In genomic region chr6:51029576-51029975, GRCh38 we compare ENCODE assay signal across 24 cellular contexts.
"Had no signal": no experiment of that assay in that cellular context is flagged by ENCODE, and none has a peak within 500 bp of the region (broad histone marks: within the 10 kb centered on the region; RNA-seq: fewer than 3 reads in every experiment).

No MANE protein-coding gene starts in this region.

- ATAC-seq: effector memory CD8-positive, alpha-beta T cell; foreskin keratinocyte; left cardiac atrium; psoas muscle; right lobe of liver; stimulated activated naive B cell treated with anti-CD40 and anti-IgM and Interleukin-4, amounts not matched to agents 10 μg/mL and 1 μg/mL and 100 μg/mL, for 72 hours; stimulated activated naive CD8-positive, alpha-beta T cell treated with anti-CD3 and anti-CD28 coated beads, Interleukin-15, amount 100 ng/mL, for 72 hours; upper lobe of right lung had no signal

- H3K27me3 ChIP-seq: esophagus muscularis mucosa, foreskin keratinocyte, right lobe of liver, spleen, testis, tibial nerve, upper lobe of right lung, vagina had no signal

- H3K4me3 Mint-ChIP-seq: effector memory CD8-positive, alpha-beta T cell; immature natural killer cell; nephron; stimulated activated naive B cell treated with anti-CD40 and anti-IgM and Interleukin-4, amounts not matched to agents 10 μg/mL and 1 μg/mL and 100 μg/mL, for 72 hours; stimulated activated naive CD8-positive, alpha-beta T cell treated with anti-CD3 and anti-CD28 coated beads, Interleukin-15, amount 100 ng/mL, for 72 hours had no signal

- DNase-seq: effector memory CD8-positive, alpha-beta T cell; foreskin keratinocyte; immature natural killer cell; kidney; left cardiac atrium; left ventricle myocardium inferior; mesenchymal stem cell; midbrain; psoas muscle; retina; right lobe of liver; spleen; stimulated activated CD4-positive, alpha-beta T cell treated with anti-CD3 and anti-CD28 coated beads, Interleukin-2, amount 100 ng/mL, for 24 hours; stimulated activated CD4-positive, alpha-beta T cell treated with anti-CD3 and anti-CD28 coated beads, Interleukin-4, amount 100 ng/mL, for 4 hours; stimulated activated naive B cell treated with anti-CD40 and anti-IgM and Interleukin-4, amounts not matched to agents 10 μg/mL and 1 μg/mL and 100 μg/mL, for 72 hours; stimulated activated naive CD8-positive, alpha-beta T cell treated with anti-CD3 and anti-CD28 coated beads, Interleukin-15, amount 100 ng/mL, for 72 hours; testis; upper lobe of right lung had no signal

- H3K27ac Mint-ChIP-seq: effector memory CD8-positive, alpha-beta T cell; immature natural killer cell; nephron; stimulated activated naive B cell treated with anti-CD40 and anti-IgM and Interleukin-4, amounts not matched to agents 10 μg/mL and 1 μg/mL and 100 μg/mL, for 72 hours; stimulated activated naive CD8-positive, alpha-beta T cell treated with anti-CD3 and anti-CD28 coated beads, Interleukin-15, amount 100 ng/mL, for 72 hours had no signal

- H3K27me3 Mint-ChIP-seq: effector memory CD8-positive, alpha-beta T cell; stimulated activated naive B cell treated with anti-CD40 and anti-IgM and Interleukin-4, amounts not matched to agents 10 μg/mL and 1 μg/mL and 100 μg/mL, for 72 hours; stimulated activated naive CD8-positive, alpha-beta T cell treated with anti-CD3 and anti-CD28 coated beads, Interleukin-15, amount 100 ng/mL, for 72 hours had no signal

- H3K36me3 ChIP-seq: esophagus muscularis mucosa, left ventricle myocardium inferior, right lobe of liver, spleen, tibial nerve, upper lobe of right lung, vagina had no signal

- H3K4me1 Mint-ChIP-seq: immature natural killer cell; nephron; stimulated activated naive B cell treated with anti-CD40 and anti-IgM and Interleukin-4, amounts not matched to agents 10 μg/mL and 1 μg/mL and 100 μg/mL, for 72 hours; stimulated activated naive CD8-positive, alpha-beta T cell treated with anti-CD3 and anti-CD28 coated beads, Interleukin-15, amount 100 ng/mL, for 72 hours had no signal

- H3K4me1 ChIP-seq: esophagus muscularis mucosa, left ventricle myocardium inferior, psoas muscle, right lobe of liver, spleen, testis, tibial nerve, upper lobe of right lung, vagina had no signal

- H3K9me3 ChIP-seq: psoas muscle, right lobe of liver, testis, upper lobe of right lung, vagina had no signal

- H3K36me3 Mint-ChIP-seq: immature natural killer cell; stimulated activated naive B cell treated with anti-CD40 and anti-IgM and Interleukin-4, amounts not matched to agents 10 μg/mL and 1 μg/mL and 100 μg/mL, for 72 hours had no signal

- H3K4me3 ChIP-seq: esophagus muscularis mucosa, left ventricle myocardium inferior, lung, psoas muscle, right lobe of liver, spleen, testis, tibial nerve, upper lobe of right lung, vagina had no signal

- H3K27ac ChIP-seq: epithelial cell of prostate, esophagus muscularis mucosa, foreskin keratinocyte, left ventricle myocardium inferior, psoas muscle, right lobe of liver, spleen, testis, tibial nerve, upper lobe of right lung, vagina had no signal
